ENCODE assay signal across 11 cellular contexts in the genomic region with DNA sequence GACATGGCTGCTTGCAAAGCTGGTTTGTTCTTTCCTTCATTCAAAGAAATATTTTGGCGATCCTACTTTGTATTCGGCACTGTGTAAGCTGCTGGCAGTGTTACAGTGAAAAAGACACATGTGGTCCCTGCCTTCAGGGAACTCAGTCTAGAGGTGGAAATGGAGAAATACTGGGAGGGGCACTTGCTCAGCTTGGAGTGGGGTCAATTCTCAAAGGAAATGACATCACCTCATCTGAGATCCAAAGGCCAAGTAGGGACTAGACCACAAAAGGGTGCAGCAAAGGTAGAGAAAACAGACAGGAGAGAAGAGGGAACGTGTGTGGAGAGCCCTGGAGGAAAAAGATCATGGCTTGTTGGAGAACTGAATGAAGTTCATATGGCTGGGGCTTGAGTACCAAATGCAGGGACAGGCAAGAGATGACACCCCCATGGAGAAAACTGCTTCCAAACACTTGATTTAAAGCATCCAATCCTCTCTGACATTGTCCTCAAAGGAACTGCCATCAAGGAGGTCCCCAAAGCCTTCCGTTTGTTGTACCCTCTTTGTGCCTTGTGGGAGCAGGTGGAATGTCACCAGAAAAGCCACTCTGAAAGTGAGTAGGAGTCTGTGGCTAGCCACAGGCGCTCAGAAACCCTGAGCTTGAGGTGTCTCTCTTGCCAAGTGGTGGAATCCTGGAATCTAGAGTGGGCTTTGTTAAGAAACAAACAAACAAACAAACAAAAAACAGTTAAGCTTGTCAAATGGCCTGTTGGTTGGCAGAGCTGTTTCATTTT. TPM values are rescaled to one million over a fixed set of nuclear protein-coding genes. Genes with fewer than 3 reads are reported as not detected.
A peak's percentile ranks its signal among the peaks of the same experiment; 100 is the strongest.
DNase-seq lines count a peak whose midpoint lies in the region; ATAC-seq, FAIRE-seq and TF ChIP-seq lines count a peak whose summit lies in the region.
"Had no signal": no experiment of that assay in that cellular context is flagged by ENCODE, and none has a peak within 500 bp of the region (broad histone marks: within the 10 kb centered on the region; RNA-seq: fewer than 3 reads in every experiment).

No MANE protein-coding gene starts in this region.

- H3K4me1 ChIP-seq in A549 = peaks cover 8% of the 10 kb centered on the region; the same call in 1 of the 3 replicates
- H3K4me1 ChIP-seq in endodermal cell (ENCODE audit: control insufficient read depth, insufficient read depth, low read length) = no peaks in the 10 kb centered on the region

- H3K9ac ChIP-seq in endodermal cell (ENCODE audit: extremely low read depth, low read length, poor library complexity, severe bottlenecking) = no peak overlapping the region

- FAIRE-seq in A549 (lab: Jason Lieb, UNC) = no peak

- TF ChIP-seq CTCF in A549 (IDR thresholded peaks at IDR 0.05) = no peak
- TF ChIP-seq CTCF in astrocyte of the spinal cord (IDR thresholded peaks at IDR 0.05; ENCODE audit: low read depth, low read length) = no peak
- TF ChIP-seq CTCF in endodermal cell (conservative IDR thresholded peaks at IDR 0.05) = no peak

- DNase-seq in A549 (ENCODE audit: low read depth in 1 of 2, low spot score in 1 of 2) = no peak
- peak; percentile 66 for DNase-seq in H4 (ENCODE audit: low spot score)
- peak; percentile 65 for DNase-seq in astrocyte of the spinal cord (ENCODE audit: low read depth, low spot score)
- DNase-seq in iris pigment epithelial cell (ENCODE audit: low read depth) = peak; percentile 63
- DNase-seq in activated CD8-positive, alpha-beta memory T cell treated with anti-CD3 and anti-CD28 coated beads for 24 hours = no peak
- no peak for DNase-seq in endodermal cell
- no peak for DNase-seq in iPS-NIHi7 (ENCODE audit: extremely low spot score)
- DNase-seq in activated naive CD4-positive, alpha-beta T cell treated with Interleukin-2 at 50 U/mL for 16 hours = no peak
- DNase-seq: DMS 273 treated with DMSO at 0.1 percent for 48 hours, SJCRH30 had no signal

- H3K9me3 Mint-ChIP-seq in endodermal cell = no peaks in the 10 kb centered on the region

- no peak overlapping the region for H3K4me3 Mint-ChIP-seq in endodermal cell

- peak overlapping the region in 1 of 2 experiments; percentile 41; a peak in 1 of 6 replicates for H3K27ac ChIP-seq in A549
- H3K27ac ChIP-seq in endodermal cell (ENCODE audit: low read depth, low read length) = no peak overlapping the region
- H3K27ac ChIP-seq: SJCRH30 had no signal

- H3K4me3 ChIP-seq in A549 = no peak overlapping the region
- no peak overlapping the region for H3K4me3 ChIP-seq in astrocyte of the spinal cord (ENCODE audit: low read depth, low read length)
- no peak overlapping the region for H3K4me3 ChIP-seq in endodermal cell (ENCODE audit: low read length)
- H3K4me3 ChIP-seq: SJCRH30, tibial nerve had no signal

- H3K27ac Mint-ChIP-seq in endodermal cell = no peak overlapping the region

- H3K4me1 Mint-ChIP-seq in endodermal cell = no peaks in the 10 kb centered on the region

- H3K4me2 ChIP-seq in A549 = peak overlapping the region; percentile 25; the same call in 1 of the 3 replicates

- no peaks in the 10 kb centered on the region for H3K36me3 Mint-ChIP-seq in endodermal cell (ENCODE audit: low read depth)

- in situ Hi-C loops in astrocyte of the spinal cord (cut with HindIII; ENCODE audit: low sequenced_read_pairs) = no loop called here

- TF ChIP-seq POLR2A in A549 (IDR thresholded peaks at IDR 0.05; ENCODE audit: low read length) = no peak

- no peaks in the 10 kb centered on the region for H3K9me3 ChIP-seq in A549
- H3K9me3 ChIP-seq in endodermal cell (ENCODE audit: control insufficient read depth, low read length) = peaks cover 5% of the 10 kb centered on the region
- H3K9me3 ChIP-seq: SJCRH30, tibial nerve had no signal

- H3K36me3 ChIP-seq in endodermal cell (ENCODE audit: control insufficient read depth, insufficient read depth, low read length) = no peaks in the 10 kb centered on the region
- H3K36me3 ChIP-seq: SJCRH30 had no signal

- CTCF ChIA-PET in A549 (lab: Yijun Ruan, JAX) = interaction anchor here (1.0 to 2.4 kb wide), 6 partner anchors 9 to 119 kb away, joined by 3 to 9 read pairs (median 4); no protein-coding TSS in a partner anchor

- H3K27me3 ChIP-seq in endodermal cell (ENCODE audit: control insufficient read depth, insufficient read depth, low read length, poor library complexity, severe bottlenecking) = peaks cover 63% of the 10 kb centered on the region
- H3K27me3 ChIP-seq: tibial nerve had no signal

- TF ChIP-seq EP300 in A549 (IDR thresholded peaks at IDR 0.05) = no peak

- no peak for TF ChIP-seq RAD21 in A549 (conservative IDR thresholded peaks at IDR 0.05 in 1 of 2, IDR thresholded peaks at IDR 0.05 in 1 of 2)

- 52% methylated on average over 5 of the region's 5 CpGs for WGBS in A549 (ENCODE audit: missing lambda C conversion rate)
- WGBS in endodermal cell (ENCODE audit: insufficient coverage in 1 of 2, insufficient read length in 1 of 2), 2 experiments = 84 to 88% methylated on average over 3 to 5 of the region's 5 CpGs

- POLR2A ChIA-PET in A549 (lab: Yijun Ruan, JAX) = no interaction called here

- peaks cover 83% of the 10 kb centered on the region for H3K27me3 Mint-ChIP-seq in endodermal cell (ENCODE audit: insufficient read depth)

- no peak; a peak in 1 of 6 replicates for ATAC-seq in A549

TF ChIP-seq in A549, 52 proteins besides CTCF, POLR2A, EP300 and RAD21:
- TF ChIP-seq, protein P1, sequence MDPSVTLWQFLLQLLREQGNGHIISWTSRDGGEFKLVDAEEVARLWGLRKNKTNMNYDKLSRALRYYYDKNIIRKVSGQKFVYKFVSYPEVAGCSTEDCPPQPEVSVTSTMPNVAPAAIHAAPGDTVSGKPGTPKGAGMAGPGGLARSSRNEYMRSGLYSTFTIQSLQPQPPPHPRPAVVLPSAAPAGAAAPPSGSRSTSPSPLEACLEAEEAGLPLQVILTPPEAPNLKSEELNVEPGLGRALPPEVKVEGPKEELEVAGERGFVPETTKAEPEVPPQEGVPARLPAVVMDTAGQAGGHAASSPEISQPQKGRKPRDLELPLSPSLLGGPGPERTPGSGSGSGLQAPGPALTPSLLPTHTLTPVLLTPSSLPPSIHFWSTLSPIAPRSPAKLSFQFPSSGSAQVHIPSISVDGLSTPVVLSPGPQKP (IDR thresholded peaks at IDR 0.05; ENCODE audit: low read depth, low read length) = no peak

RNA-seq across cellular contexts. Expression of gene TDRD10, which starts 48.3 kb away (rescaled TPM):
- polyA plus RNA-seq in A549 (2011; rRNA removed) = 0.04 TPM in 1 of 2 replicates, not detected in the other
- 0.01 and 0.04 TPM in 2 replicates for polyA plus RNA-seq in A549 (2012; cell fraction: cytosol; rRNA removed)
- polyA plus RNA-seq in A549 (2012; cell fraction: nucleus; rRNA removed) = 0.10 TPM in 1 of 2 replicates, not detected in the other
- polyA plus RNA-seq in A549 (2017; fragmentation: RNase III; extraction: RNeasy Plus Mini Kit Qiagen cat#74134 plus additional on column Dnase treatment) = not detected in 3 replicates
- polyA minus RNA-seq in A549 (2011; rRNA and poly(A)+ RNA removed) = not detected in 2 replicates
- total RNA-seq in H4 (2014; rRNA removed; shearing (Covaris generic)) = not detected in 2 replicates
- total RNA-seq in endodermal cell = not detected
- polyA plus RNA-seq in endodermal cell (2013, experiment 1 of 2) = not detected
- polyA plus RNA-seq in endodermal cell (2013, experiment 2 of 2) = not detected
- total RNA-seq: SJCRH30 had no signal

RNA-seq across cellular contexts. Expression of gene SHE, which starts 48.4 kb away (rescaled TPM):
- polyA plus RNA-seq in A549 (2011; rRNA removed) (0.01 and 0.03 TPM in 2 replicates), A549 (2017; fragmentation: RNase III; extraction: RNeasy Plus Mini Kit Qiagen cat#74134 plus additional on column Dnase treatment) (0.01 TPM in 1 of 3 replicates, not detected in the others)
- polyA plus RNA-seq in A549 (2012; cell fraction: cytosol; rRNA removed) = 0.01 TPM in 1 of 2 replicates, not detected in the other
- not detected in 2 replicates for polyA plus RNA-seq in A549 (2012; cell fraction: nucleus; rRNA removed)
- not detected in 2 replicates for polyA minus RNA-seq in A549 (2011; rRNA and poly(A)+ RNA removed)
- total RNA-seq in H4 (2014; rRNA removed; shearing (Covaris generic)) = not detected in 2 replicates
- total RNA-seq in endodermal cell = under 1 TPM; 0.24 to 0.35 TPM
- 0.14 TPM for polyA plus RNA-seq in endodermal cell (2013, experiment 1 of 2)
- polyA plus RNA-seq in endodermal cell (2013, experiment 2 of 2) = 0.17 TPM

RNA-seq across cellular contexts. Expression of gene IL6R, which starts 48.6 kb away (rescaled TPM):
- 2.7 and 3.0 TPM in 2 replicates for polyA plus RNA-seq in A549 (2011; rRNA removed)
- polyA plus RNA-seq in A549 (2012; cell fraction: cytosol; rRNA removed) = 3.0 and 3.3 TPM in 2 replicates
- polyA plus RNA-seq in A549 (2012; cell fraction: nucleus; rRNA removed) = 2.4 and 4.3 TPM in 2 replicates
- polyA plus RNA-seq in A549 (2017; fragmentation: RNase III; extraction: RNeasy Plus Mini Kit Qiagen cat#74134 plus additional on column Dnase treatment) = 1.8 to 2.2 TPM (median 1.8 TPM) in 3 replicates
- 6.1 and 7.1 TPM in 2 replicates for polyA minus RNA-seq in A549 (2011; rRNA and poly(A)+ RNA removed)
- total RNA-seq in H4 (2014; rRNA removed; shearing (Covaris generic)) = 6.6 and 7.3 TPM in 2 replicates
- total RNA-seq in endodermal cell = 1 to 10 TPM in 1 of 2 donors, under 1 TPM in 1; 0.77 to 1.0 TPM
- polyA plus RNA-seq in endodermal cell (2013, experiment 1 of 2) = 0.50 TPM
- polyA plus RNA-seq in endodermal cell (2013, experiment 2 of 2) = 0.25 TPM

Comparison
In these comparisons a context has a peak if more than half of its experiments do, and no peak if none do; other contexts are left out.
1. DNase-seq: peak in H4 (single experiment), astrocyte of the spinal cord (single experiment) and iris pigment epithelial cell (single experiment); none in A549 (0 of 2), activated CD8-positive, alpha-beta memory T cell treated with anti-CD3 and anti-CD28 coated beads for 24 hours (single experiment), endodermal cell (single experiment), iPS-NIHi7 (single experiment) and activated naive CD4-positive, alpha-beta T cell treated with Interleukin-2 at 50 U/mL for 16 hours (single experiment).